ENCODE assay signal across 3 cellular contexts in genomic region chr16:31242197-31242596, GRCh38.
A peak's percentile ranks its signal among the peaks of the same experiment; 100 is the strongest.
TF ChIP-seq lines count a peak whose summit lies in the region.

No MANE protein-coding gene starts in this region.

TF ChIP-seq in H1, 55 proteins besides CTCF, POLR2A, EP300 and RAD21 (continues in another document):
- no peak for TF ChIP-seq EGR1 (IDR thresholded peaks at IDR 0.05; ENCODE audit: borderline replicate concordance, low read depth, low read length)
- TF ChIP-seq FOSL1 (IDR thresholded peaks at IDR 0.05; ENCODE audit: insufficient read depth, low read depth, low read length) = no peak
- no peak for TF ChIP-seq EZH2 (IDR thresholded peaks at IDR 0.05; ENCODE audit: low read depth, low read length, severe bottlenecking)
- TF ChIP-seq TEAD4 (IDR thresholded peaks at IDR 0.05; ENCODE audit: low read depth, low read length) = no peak
- TF ChIP-seq, protein P1, sequence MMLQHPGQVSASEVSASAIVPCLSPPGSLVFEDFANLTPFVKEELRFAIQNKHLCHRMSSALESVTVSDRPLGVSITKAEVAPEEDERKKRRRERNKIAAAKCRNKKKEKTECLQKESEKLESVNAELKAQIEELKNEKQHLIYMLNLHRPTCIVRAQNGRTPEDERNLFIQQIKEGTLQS (IDR thresholded peaks at IDR 0.05; ENCODE audit: insufficient read depth, low read depth, low read length) = no peak
- no peak for TF ChIP-seq SAP30 (IDR thresholded peaks at IDR 0.05; ENCODE audit: insufficient read depth, insufficient replicate concordance, low read length)
- no peak for TF ChIP-seq SIRT6 (IDR thresholded peaks at IDR 0.05; ENCODE audit: low read length)
- TF ChIP-seq HDAC6 (IDR thresholded peaks at IDR 0.05; ENCODE audit: low read depth, low read length) = no peak
- no peak for TF ChIP-seq NRF1 (IDR thresholded peaks at IDR 0.05; ENCODE audit: low read depth, low read length)
- TF ChIP-seq RBBP5 (IDR thresholded peaks at IDR 0.05; ENCODE audit: borderline replicate concordance, low read depth, low read length) = no peak
- no peak for TF ChIP-seq NANOG (IDR thresholded peaks at IDR 0.05; ENCODE audit: insufficient read depth, low read depth, low read length, poor library complexity, severe bottlenecking)

TF ChIP-seq in HepG2, 621 proteins besides CTCF, POLR2A, EP300 and RAD21:
- TF ChIP-seq MATR3 (CRISPR knock-in tag; IDR thresholded peaks at IDR 0.05) = no peak
- peak; percentile 74; the same call in 1 of the 2 replicates for TF ChIP-seq EZH2 (conservative IDR thresholded peaks at IDR 0.05; ENCODE audit: low read depth, low read length)

TF ChIP-seq in HEK293T, 16 proteins besides CTCF, POLR2A, EP300 and RAD21:
- TF ChIP-seq ELF4 (IDR thresholded peaks at IDR 0.05) (no peak), FOXK2 (IDR thresholded peaks at IDR 0.05) (no peak)
TF ChIP-seq in HEK293T: peak in this region for 0.
